Comparison of ENCODE assay signal across 21 cellular contexts in genomic region chr7:29421010-29421956, GRCh38.
"Had no signal": no experiment of that assay in that cellular context is flagged by ENCODE, and none has a peak within 500 bp of the region (broad histone marks: within the 10 kb centered on the region; RNA-seq: fewer than 3 reads in every experiment).

No MANE protein-coding gene starts in this region.

- H3K27ac ChIP-seq: Peyer's patch, SJSA1 had no signal

- H3K4me3 ChIP-seq: MG63, Peyer's patch, SJSA1 had no signal

- H3K9me3 ChIP-seq: MG63, Peyer's patch, SJSA1 had no signal

- H3K27me3 ChIP-seq: MG63, Peyer's patch had no signal

- H3K4me1 ChIP-seq: SJSA1 had no signal

- H3K36me3 ChIP-seq: MG63, Peyer's patch, SJSA1 had no signal

- DNase-seq: activated CD4-positive, alpha-beta T cell treated with anti-CD3 and anti-CD28 coated beads for 48 hours; activated CD4-positive, alpha-beta T cell treated with anti-CD3 and anti-CD28 coated beads, Interleukin-2, amount 50 U/mL, for 4 hours; activated CD4-positive, CD25-positive, alpha-beta regulatory T cell treated with anti-CD3 and anti-CD28 coated beads, Interleukin-2, amount 50 U/mL, for 72 hours; activated CD8-positive, alpha-beta memory T cell treated with anti-CD3 and anti-CD28 coated beads, Interleukin-2, amount 10 ng/mL, durations not matched to agents 7 days and 5 days; activated gamma-delta T cell; activated naive CD4-positive, alpha-beta T cell treated with anti-CD3 and anti-CD28 coated beads, Interleukin-2, amount 10 ng/mL, durations not matched to agents 7 days and 5 days; activated naive CD8-positive, alpha-beta T cell treated with anti-CD3 and anti-CD28 coated beads for 36 hours; activated T-cell treated with anti-CD3 and anti-CD28 coated beads, Interleukin-2, amount 50 U/mL, for 4 hours; cerebellar nuclear complex; MG63; NCI-H1105 treated with DMSO at 0.1 percent for 48 hours; NCI-H1436 treated with DMSO at 0.1 percent for 48 hours; NCI-H187; NCI-H2081; NCI-H510A treated with DMSO at 0.1 percent for 48 hours; NCI-H69; Peyer's patch; SHP77; T-helper 17 cell; T-helper 9 cell had no signal
